In genomic region chr22:46052801-46053562, GRCh38 we compare ENCODE assay signal across 8 cellular contexts.
DNase-seq lines count a peak whose midpoint lies in the region; ATAC-seq, FAIRE-seq and TF ChIP-seq lines count a peak whose summit lies in the region.

No MANE protein-coding gene starts in this region.

- CTCF ChIA-PET in GM12878 (lab: Yijun Ruan, JAX), result no interaction called here

- in situ Hi-C loops in GM12878 (cut with MboI), result no loop called here

- ATAC-seq in GM12878, result no peak
- ATAC-seq in GM18498 (IDR thresholded peaks at IDR 0.05; ENCODE audit: unreplicated experiment), result no peak
- no peak for ATAC-seq in GM21447 (IDR thresholded peaks at IDR 0.05; ENCODE audit: unreplicated experiment)

- SMC1A ChIA-PET in GM12878 (lab: Charles Lee; ENCODE audit: uncharacterized antibody, unreplicated experiment), result no interaction called here

- DNase-seq in NCI-H1694 treated with DMSO at 0.1 percent for 48 hours (lab: John Stamatoyannopoulos, UW) (peak; percentile 69), NCI-H1694 (lab: John Stamatoyannopoulos, UW) (no peak), GM12878 (ENCODE audit: low read depth, low spot score) (no peak), kidney tubule cell (ENCODE audit: low spot score) (peak; percentile 62)
- DNase-seq in stimulated activated naive CD4-positive, alpha-beta T cell treated with Interleukin-2 at 50 U/mL for 16 hours (lab: John Stamatoyannopoulos, UW), result peak; percentile 12

- no peak for TF ChIP-seq EP300 in GM12878 (IDR thresholded peaks at IDR 0.05; ENCODE audit: borderline replicate concordance in 1 of 2, control insufficient read depth in 1 of 2, low read depth in 2 of 2, low read length in 2 of 2)

- TF ChIP-seq CTCF in OCI-LY3 (IDR thresholded peaks at IDR 0.05; ENCODE audit: low read depth, low read length) (peak; percentile 10; the same call in 1 of the 2 replicates), GM12878 (IDR thresholded peaks at IDR 0.05 in 2 of 3, conservative IDR thresholded peaks at IDR 0.05 in 1 of 3; ENCODE audit: control insufficient read depth in 2 of 3, extremely low read depth in 1 of 3, insufficient read depth in 1 of 3, low read depth in 3 of 3, low read length in 3 of 3) (no peak)

- H3K27ac ChIP-seq in OCI-LY3 (ENCODE audit: low read length), result peak overlapping the region; percentile 74
- peak overlapping the region; percentile 31; the same call in 1 of the 2 replicates for H3K27ac ChIP-seq in GM12878 (ENCODE audit: control insufficient read depth, insufficient read depth)

- H3K4me3 ChIP-seq in OCI-LY3 (ENCODE audit: low read length) (peak overlapping the region; percentile 86), GM12878 (peak overlapping the region; percentile 80)

- H3K36me3 ChIP-seq in OCI-LY3 (replicated peaks; ENCODE audit: low read depth, low read length), result no peaks in the 10 kb centered on the region
- H3K36me3 ChIP-seq in GM12878 (ENCODE audit: control insufficient read depth in 2 of 2, insufficient read depth in 2 of 2, low read length in 1 of 2), result no peaks in the 10 kb centered on the region

- H3K4me2 ChIP-seq in OCI-LY3 (ENCODE audit: low read length) (peak overlapping the region; percentile 96), GM12878 (ENCODE audit: control insufficient read depth, insufficient read depth) (peak overlapping the region; percentile 77)

- H4K20me1 ChIP-seq in OCI-LY3 (ENCODE audit: insufficient read depth, low read length), result no peaks in the 10 kb centered on the region
- no peaks in the 10 kb centered on the region for H4K20me1 ChIP-seq in GM12878 (ENCODE audit: control insufficient read depth, insufficient read depth)

- H3K27me3 ChIP-seq in OCI-LY3 (ENCODE audit: low read depth, low read length) (no peaks in the 10 kb centered on the region), GM12878 (replicated peaks in 1 of 2; ENCODE audit: control insufficient read depth in 2 of 2, insufficient read depth in 2 of 2, low read length in 1 of 2) (no peaks in the 10 kb centered on the region; a peak in 1 of 4 replicates)

- H3K4me1 ChIP-seq in OCI-LY3 (ENCODE audit: low read length), result peaks cover 39% of the 10 kb centered on the region
- peaks cover 27% of the 10 kb centered on the region for H3K4me1 ChIP-seq in GM12878 (ENCODE audit: control insufficient read depth, insufficient read depth, low read length)

- intact Hi-C loops in GM12878 (cut with micrococcal nuclease; ENCODE audit: unreplicated experiment), result no loop called here

- H3K9me3 ChIP-seq in OCI-LY3 (ENCODE audit: insufficient read depth, low read length) (no peaks in the 10 kb centered on the region), GM12878 (replicated peaks; ENCODE audit: control insufficient read depth, insufficient read depth, low read length) (no peaks in the 10 kb centered on the region)

- POLR2A ChIA-PET in GM12878 (lab: Charles Lee), result no interaction called here

- H3K9ac ChIP-seq in OCI-LY3 (ENCODE audit: low read length), result peak overlapping the region; percentile 93
- peak overlapping the region; percentile 62 for H3K9ac ChIP-seq in GM12878 (ENCODE audit: control insufficient read depth, insufficient read depth, low read length)

- no peak for FAIRE-seq in GM12878 (lab: Jason Lieb, UNC)

- TF ChIP-seq POLR2A in GM12878 (IDR thresholded peaks at IDR 0.05; ENCODE audit: low read depth, low read length), result no peak

- RAD21 ChIA-PET in GM12878 (lab: Charles Lee; ENCODE audit: unreplicated experiment), result no interaction called here

- H2AFZ ChIP-seq in OCI-LY3 (ENCODE audit: low read depth, low read length) (peak overlapping the region; percentile 44), GM12878 (ENCODE audit: control insufficient read depth, low read depth, low read length) (peak overlapping the region; percentile 64)

- no TSS peak for BruUV-seq in GM12878 (replicated peaks; lab: Mats Ljungman, UMichigan)

- H3K79me2 ChIP-seq in OCI-LY3 (ENCODE audit: low read length), result peaks cover 49% of the 10 kb centered on the region
- peaks cover 6% of the 10 kb centered on the region for H3K79me2 ChIP-seq in GM12878 (ENCODE audit: control insufficient read depth, insufficient read depth, low read length)

- TF ChIP-seq RAD21 in GM12878 (IDR thresholded peaks at IDR 0.05; ENCODE audit: insufficient read depth, low read depth, low read length), result no peak

- WGBS in GM12878 (ENCODE audit: insufficient coverage, insufficient replicate concordance, low lambda C conversion rate, missing lambda C conversion rate), result 10% methylated on average over 26 of the region's 26 CpGs

TF ChIP-seq in GM12878, 131 proteins besides CTCF, POLR2A, EP300 and RAD21:
- TF ChIP-seq GATAD2B (conservative IDR thresholded peaks at IDR 0.05; ENCODE audit: low read depth), result no peak
- TF ChIP-seq CREB1 (IDR thresholded peaks at IDR 0.05; ENCODE audit: low read depth), result 0 out of 2 replicates have a peak, but pooled peaks have one; percentile 7

Comparison
In these comparisons a context has a peak if more than half of its experiments do, and no peak if none do; other contexts are left out.
1. DNase-seq: peak in NCI-H1694 treated with DMSO at 0.1 percent for 48 hours (single experiment), kidney tubule cell (single experiment) and stimulated activated naive CD4-positive, alpha-beta T cell treated with Interleukin-2 at 50 U/mL for 16 hours (single experiment); none in NCI-H1694 (single experiment) and GM12878 (single experiment).